In the genomic region with DNA sequence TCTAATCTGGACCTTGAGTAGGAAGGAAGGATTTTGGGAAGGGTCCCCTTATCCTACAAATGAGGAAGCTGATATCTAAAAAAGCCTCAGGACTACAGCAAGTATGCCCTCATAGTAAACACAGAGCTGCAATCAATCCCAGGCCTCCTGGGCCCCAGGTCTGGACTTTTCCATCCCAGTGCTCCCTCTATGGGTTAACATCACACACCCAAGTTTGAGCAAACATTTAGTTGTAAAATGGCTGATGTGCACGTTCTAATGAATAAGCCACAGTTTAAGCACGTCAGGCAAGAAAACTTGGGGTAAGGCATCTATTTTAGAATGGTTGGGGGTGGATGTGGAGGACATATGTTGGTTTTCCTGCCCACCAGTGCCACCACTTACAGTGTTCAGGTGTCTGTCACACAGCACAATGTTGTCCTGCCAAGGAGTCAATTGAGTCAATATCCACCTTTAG, we compare ENCODE assay signal across 8 cellular contexts. TPM values are rescaled to one million over a fixed set of nuclear protein-coding genes. Genes with fewer than 3 reads are reported as not detected.
A peak's percentile ranks its signal among the peaks of the same experiment; 100 is the strongest.
DNase-seq lines count a peak whose midpoint lies in the region; ATAC-seq and TF ChIP-seq lines count a peak whose summit lies in the region.

No MANE protein-coding gene starts in this region.

- H3K4me1 ChIP-seq in A673 (ENCODE audit: insufficient read depth, low read length, poor library complexity, severe bottlenecking), result no peaks in the 10 kb centered on the region

- peak; percentile 14 for ATAC-seq in HG02938 (IDR thresholded peaks at IDR 0.05; ENCODE audit: unreplicated experiment)

- 62% methylated on average over 2 of the region's 2 CpGs for WGBS in lower leg skin, 2 donors

- peak; percentile 56 for TF ChIP-seq CTCF in A673 (conservative IDR thresholded peaks at IDR 0.05; ENCODE audit: low read depth, low read length)
- TF ChIP-seq CTCF in GM13977 (IDR thresholded peaks at IDR 0.05; ENCODE audit: extremely low read depth, insufficient read depth, missing control alignments), result peak; percentile 38
- TF ChIP-seq CTCF in type B pancreatic cell (conservative IDR thresholded peaks at IDR 0.05), result peak; percentile 45
- TF ChIP-seq CTCF in lower leg skin (IDR thresholded peaks at IDR 0.05), result no peak

- no peak overlapping the region for H3K4me3 ChIP-seq in A673 (ENCODE audit: low read depth, low read length, poor library complexity, severe bottlenecking)
- no peak overlapping the region for H3K4me3 ChIP-seq in lower leg skin (ENCODE audit: low read depth, poor library complexity, severe bottlenecking)

- no peak for TF ChIP-seq POLR2A in lower leg skin (IDR thresholded peaks at IDR 0.05)

- no peak overlapping the region for H3K4me3 Mint-ChIP-seq in type B pancreatic cell

- POLR2A ChIA-PET in A673 (lab: Charles Lee; ENCODE audit: low non-redundant PET), result no interaction called here

- H3K27ac ChIP-seq in A673 (ENCODE audit: low read depth, low read length, poor library complexity, severe bottlenecking), result no peak overlapping the region

- CTCF ChIA-PET in A673 (lab: Charles Lee), result no interaction called here

- H3K4me1 Mint-ChIP-seq in type B pancreatic cell (ENCODE audit: unreplicated experiment), result peaks cover 30% of the 10 kb centered on the region

- no peaks in the 10 kb centered on the region for H3K27me3 ChIP-seq in A673 (replicated peaks; ENCODE audit: insufficient read depth, low read depth, low read length, poor library complexity)

- in situ Hi-C loops in GM13977 (cut with MboI; ENCODE audit: low pct_unique_long_range_greater_than_20kb, low sequenced_read_pairs, unreplicated experiment), result no loop called here

- no peaks in the 10 kb centered on the region for H3K9me3 Mint-ChIP-seq in type B pancreatic cell

- H3K9me3 ChIP-seq in A673 (ENCODE audit: low read depth, low read length, poor library complexity, severe bottlenecking), result no peaks in the 10 kb centered on the region

- peaks cover 3% of the 10 kb centered on the region for H3K27me3 Mint-ChIP-seq in type B pancreatic cell

- H3K36me3 ChIP-seq in A673 (ENCODE audit: insufficient read depth, low read length, poor library complexity, severe bottlenecking), result no peaks in the 10 kb centered on the region

- BruUV-seq in A673 (replicated peaks; lab: Mats Ljungman, UMichigan), result no TSS peak

- DNase-seq in A673 (ENCODE audit: low spot score) (peak; percentile 63), GM13977 (ENCODE audit: low spot score) (peak; percentile 44), NCI-H82 (lab: John Stamatoyannopoulos, UW) (peak; percentile 42), fibroblast of gingiva (ENCODE audit: low read depth) (peak; percentile 31), type B pancreatic cell (ENCODE audit: extremely low spot score, unreplicated experiment) (no peak), lower leg skin (ENCODE audit: low spot score in 2 of 2) (no peak), GF-D8 (lab: John Stamatoyannopoulos, UW) (no peak)

- intact Hi-C loops in A673 (cut with micrococcal nuclease; ENCODE audit: unreplicated experiment), result no loop called here
- intact Hi-C loops in lower leg skin (cut with DNase I; ENCODE audit: low total_unique reads), result no loop called here

- H3K27ac Mint-ChIP-seq in type B pancreatic cell, result no peak overlapping the region

- H3K36me3 Mint-ChIP-seq in type B pancreatic cell, result no peaks in the 10 kb centered on the region

RNA-seq across cellular contexts. Expression of a gene that starts 44.3 kb away (rescaled TPM):
- total RNA-seq in A673 (2021) (144 and 152 TPM in 2 replicates), type B pancreatic cell (ENCODE audit: low replicate concordance) (93.2 and 110 TPM in 2 replicates), lower leg skin (10 to 100 TPM; 32.6 to 62.5 (median 55.9) TPM)

Comparison
In these comparisons a context has a peak if more than half of its experiments do, and no peak if none do; other contexts are left out.
1. DNase-seq: peak in A673 (single experiment), GM13977 (single experiment), NCI-H82 (single experiment) and fibroblast of gingiva (single experiment); none in type B pancreatic cell (single experiment), lower leg skin (0 of 2) and GF-D8 (single experiment).
2. CTCF ChIP-seq: peak in A673 (single experiment), GM13977 (single experiment) and type B pancreatic cell (single experiment); none in lower leg skin (0 of 3).